In the genomic region with DNA sequence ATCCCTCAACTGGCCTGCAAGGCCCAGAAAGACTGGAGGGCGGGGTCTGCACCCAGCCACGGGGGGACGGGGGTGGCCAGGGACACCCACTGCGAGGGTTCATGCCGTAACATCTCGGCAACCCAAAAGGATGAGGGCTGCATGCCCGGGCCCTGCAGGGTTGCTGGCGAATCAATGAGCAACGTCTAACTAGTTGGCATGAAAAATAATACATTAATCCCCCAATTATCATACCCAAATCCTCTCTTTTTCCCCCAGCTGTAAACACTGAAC, we compare ENCODE assay signal across 27 cellular contexts.
"Had no signal": no experiment of that assay in that cellular context is flagged by ENCODE, and none has a peak within 500 bp of the region (broad histone marks: within the 10 kb centered on the region; RNA-seq: fewer than 3 reads in every experiment).

No MANE protein-coding gene starts in this region.

- H3K4me1 Mint-ChIP-seq: activated B cell treated with CpG ODN at 0.5 μM for 24 hours; activated CD4-positive, alpha-beta memory T cell treated with anti-CD3 and anti-CD28 coated beads, Interleukin-2, amount 10 ng/mL, durations not matched to agents 7 days and 5 days; activated naive CD4-positive, alpha-beta T cell treated with anti-CD3 and anti-CD28 coated beads, Interleukin-2, amount 10 ng/mL, durations not matched to agents 7 days and 5 days; activated naive CD8-positive, alpha-beta T cell treated with anti-CD3 and anti-CD28 coated beads, Interleukin-2, amount 10 ng/mL, durations not matched to agents 7 days and 5 days; brain; endodermal cell had no signal

- DNase-seq: activated B cell treated with CpG ODN at 0.5 μM for 24 hours; activated CD4-positive, alpha-beta memory T cell treated with anti-CD3 and anti-CD28 coated beads, Interleukin-2, amount 10 ng/mL, durations not matched to agents 7 days and 5 days; activated CD4-positive, alpha-beta T cell treated with anti-CD3 and anti-CD28 coated beads for 48 hours; activated CD8-positive, alpha-beta memory T cell treated with anti-CD3 and anti-CD28 coated beads, Interleukin-2, amount 50 U/mL, for 48 hours; activated gamma-delta T cell; activated naive CD4-positive, alpha-beta T cell; activated naive CD4-positive, alpha-beta T cell treated with anti-CD3 and anti-CD28 coated beads, Interleukin-2, amount 10 ng/mL, durations not matched to agents 7 days and 5 days; activated T-cell treated with anti-CD3 and anti-CD28 coated beads for 4 hours; activated T-cell treated with anti-CD3 and anti-CD28 coated beads, Interleukin-2, amount 50 U/mL, for 24 hours; activated T-cell treated with anti-CD3 and anti-CD28 coated beads, Interleukin-2, amount 50 U/mL, for 72 hours; central memory CD4-positive, alpha-beta T cell; cerebellar nuclear complex; effector memory CD4-positive, alpha-beta T cell; endodermal cell; erythroblast; foreskin keratinocyte; gastrocnemius medialis; glutamatergic neuron; T-helper 9 cell; WERI-Rb-1 had no signal

- ATAC-seq: activated CD4-positive, CD25-positive, alpha-beta regulatory T cell treated with anti-CD3 and anti-CD28 coated beads, Interleukin-2, amount 50 U/mL, for 24 hours; activated naive CD4-positive, alpha-beta T cell treated with anti-CD3 and anti-CD28 coated beads, Interleukin-2, amount 50 U/mL, for 72 hours; activated T-cell treated with anti-CD3 and anti-CD28 coated beads, Interleukin-2, amount 50 U/mL, for 72 hours; foreskin keratinocyte; gastrocnemius medialis; heart left ventricle had no signal

- H3K27ac Mint-ChIP-seq: activated B cell treated with CpG ODN at 0.5 μM for 24 hours; activated CD4-positive, alpha-beta memory T cell treated with anti-CD3 and anti-CD28 coated beads, Interleukin-2, amount 10 ng/mL, durations not matched to agents 7 days and 5 days; activated naive CD4-positive, alpha-beta T cell treated with anti-CD3 and anti-CD28 coated beads, Interleukin-2, amount 10 ng/mL, durations not matched to agents 7 days and 5 days; activated naive CD4-positive, alpha-beta T cell treated with anti-CD3 and anti-CD28 coated beads, Interleukin-2, amount 50 U/mL, for 72 hours; activated naive CD8-positive, alpha-beta T cell treated with anti-CD3 and anti-CD28 coated beads, Interleukin-2, amount 10 ng/mL, durations not matched to agents 7 days and 5 days; activated T-cell treated with anti-CD3 and anti-CD28 coated beads, Interleukin-2, amount 50 U/mL, for 24 hours; activated T-cell treated with anti-CD3 and anti-CD28 coated beads, Interleukin-2, amount 50 U/mL, for 72 hours; brain; dendritic cell treated with granulocyte-macrophage colony-stimulating factor and Interleukin-4, amounts not matched to agents 40 ng/mL and 50 ng/mL, for 4 days; endodermal cell; T-helper 1 cell treated with Interleukin-12 subunit alpha and Interleukin-12 subunit beta and Interleukin-4 antibody, amounts not matched to agents 30 μg/mL and 1 μg/mL, for 36 hours had no signal

- H3K36me3 Mint-ChIP-seq: activated naive CD4-positive, alpha-beta T cell treated with anti-CD3 and anti-CD28 coated beads, Interleukin-2, amount 10 ng/mL, durations not matched to agents 7 days and 5 days; activated naive CD4-positive, alpha-beta T cell treated with anti-CD3 and anti-CD28 coated beads, Interleukin-2, amount 50 U/mL, for 72 hours; activated naive CD8-positive, alpha-beta T cell treated with anti-CD3 and anti-CD28 coated beads, Interleukin-2, amount 10 ng/mL, durations not matched to agents 7 days and 5 days; brain had no signal

- H3K9me3 Mint-ChIP-seq: activated B cell treated with CpG ODN at 0.5 μM for 24 hours; activated naive CD4-positive, alpha-beta T cell treated with anti-CD3 and anti-CD28 coated beads, Interleukin-2, amount 50 U/mL, for 72 hours; activated T-cell treated with anti-CD3 and anti-CD28 coated beads, Interleukin-2, amount 50 U/mL, for 24 hours; activated T-cell treated with anti-CD3 and anti-CD28 coated beads, Interleukin-2, amount 50 U/mL, for 72 hours had no signal

- H3K4me3 Mint-ChIP-seq: activated B cell treated with CpG ODN at 0.5 μM for 24 hours; activated CD4-positive, alpha-beta memory T cell treated with anti-CD3 and anti-CD28 coated beads, Interleukin-2, amount 10 ng/mL, durations not matched to agents 7 days and 5 days; activated naive CD4-positive, alpha-beta T cell treated with anti-CD3 and anti-CD28 coated beads, Interleukin-2, amount 10 ng/mL, durations not matched to agents 7 days and 5 days; activated naive CD8-positive, alpha-beta T cell treated with anti-CD3 and anti-CD28 coated beads, Interleukin-2, amount 10 ng/mL, durations not matched to agents 7 days and 5 days; activated T-cell treated with anti-CD3 and anti-CD28 coated beads, Interleukin-2, amount 50 U/mL, for 24 hours; activated T-cell treated with anti-CD3 and anti-CD28 coated beads, Interleukin-2, amount 50 U/mL, for 72 hours; brain; dendritic cell treated with granulocyte-macrophage colony-stimulating factor and Interleukin-4, amounts not matched to agents 40 ng/mL and 50 ng/mL, for 4 days; endodermal cell; T-helper 1 cell treated with Interleukin-12 subunit alpha and Interleukin-12 subunit beta and Interleukin-4 antibody, amounts not matched to agents 30 μg/mL and 1 μg/mL, for 36 hours had no signal

- H3K27me3 Mint-ChIP-seq: activated B cell treated with CpG ODN at 0.5 μM for 24 hours; activated CD4-positive, alpha-beta memory T cell treated with anti-CD3 and anti-CD28 coated beads, Interleukin-2, amount 10 ng/mL, durations not matched to agents 7 days and 5 days; activated naive CD4-positive, alpha-beta T cell treated with anti-CD3 and anti-CD28 coated beads, Interleukin-2, amount 10 ng/mL, durations not matched to agents 7 days and 5 days; activated naive CD8-positive, alpha-beta T cell treated with anti-CD3 and anti-CD28 coated beads, Interleukin-2, amount 10 ng/mL, durations not matched to agents 7 days and 5 days; activated T-cell treated with anti-CD3 and anti-CD28 coated beads, Interleukin-2, amount 50 U/mL, for 24 hours; brain; dendritic cell treated with granulocyte-macrophage colony-stimulating factor and Interleukin-4, amounts not matched to agents 40 ng/mL and 50 ng/mL, for 4 days had no signal
